ENCODE assay signal across 1 cellular context in the genomic region with DNA sequence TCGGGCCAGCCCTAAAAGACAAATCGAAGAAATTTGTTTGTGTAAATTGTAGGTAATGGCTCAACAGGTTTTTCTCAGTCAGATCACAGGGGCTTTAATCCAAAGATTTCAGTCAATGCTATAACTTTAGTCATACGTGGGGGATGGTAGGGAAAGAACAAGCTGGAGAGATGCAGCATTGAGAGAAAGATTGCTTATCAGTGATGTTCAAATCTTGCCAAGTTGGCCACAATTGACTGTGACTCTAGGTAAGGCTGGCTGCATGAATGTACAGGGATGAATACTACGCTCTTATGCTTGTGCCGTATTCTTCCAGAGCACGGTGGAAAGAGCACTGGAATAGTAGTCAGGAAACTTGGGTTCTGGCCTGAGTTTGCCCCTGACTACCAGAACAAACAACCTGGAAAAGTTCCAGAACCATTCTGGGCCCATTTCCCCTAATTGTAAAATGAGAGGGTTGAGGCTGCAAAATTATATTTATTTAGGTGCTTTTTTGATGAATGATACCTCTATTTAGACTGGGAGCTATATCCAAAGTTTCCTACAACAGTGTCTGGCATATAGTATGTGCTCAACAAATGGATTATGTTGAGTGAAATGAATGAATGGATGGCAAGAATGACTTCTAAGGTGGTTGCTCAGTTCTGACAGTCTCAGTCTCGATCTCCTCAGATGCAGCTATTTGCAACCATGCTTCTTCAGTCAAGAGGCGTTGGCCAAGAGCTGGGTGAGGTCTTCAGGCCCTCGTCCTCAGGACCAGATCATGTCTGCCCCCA.
TF ChIP-seq lines count a peak whose summit lies in the region.

No MANE protein-coding gene starts in this region.

TF ChIP-seq in K562, 482 proteins besides CTCF, POLR2A, EP300 and RAD21:
- TF ChIP-seq ZNF24 (IDR thresholded peaks at IDR 0.05) (peak; percentile 78; the same call in 1 of the 2 replicates), RBBP5 (IDR thresholded peaks at IDR 0.05; ENCODE audit: borderline replicate concordance, insufficient read depth, low read length, poor library complexity, severe bottlenecking) (peak; percentile 15)
- TF ChIP-seq, protein P1, sequence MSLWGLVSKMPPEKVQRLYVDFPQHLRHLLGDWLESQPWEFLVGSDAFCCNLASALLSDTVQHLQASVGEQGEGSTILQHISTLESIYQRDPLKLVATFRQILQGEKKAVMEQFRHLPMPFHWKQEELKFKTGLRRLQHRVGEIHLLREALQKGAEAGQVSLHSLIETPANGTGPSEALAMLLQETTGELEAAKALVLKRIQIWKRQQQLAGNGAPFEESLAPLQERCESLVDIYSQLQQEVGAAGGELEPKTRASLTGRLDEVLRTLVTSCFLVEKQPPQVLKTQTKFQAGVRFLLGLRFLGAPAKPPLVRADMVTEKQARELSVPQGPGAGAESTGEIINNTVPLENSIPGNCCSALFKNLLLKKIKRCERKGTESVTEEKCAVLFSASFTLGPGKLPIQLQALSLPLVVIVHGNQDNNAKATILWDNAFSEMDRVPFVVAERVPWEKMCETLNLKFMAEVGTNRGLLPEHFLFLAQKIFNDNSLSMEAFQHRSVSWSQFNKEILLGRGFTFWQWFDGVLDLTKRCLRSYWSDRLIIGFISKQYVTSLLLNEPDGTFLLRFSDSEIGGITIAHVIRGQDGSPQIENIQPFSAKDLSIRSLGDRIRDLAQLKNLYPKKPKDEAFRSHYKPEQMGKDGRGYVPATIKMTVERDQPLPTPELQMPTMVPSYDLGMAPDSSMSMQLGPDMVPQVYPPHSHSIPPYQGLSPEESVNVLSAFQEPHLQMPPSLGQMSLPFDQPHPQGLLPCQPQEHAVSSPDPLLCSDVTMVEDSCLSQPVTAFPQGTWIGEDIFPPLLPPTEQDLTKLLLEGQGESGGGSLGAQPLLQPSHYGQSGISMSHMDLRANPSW (CRISPR knock-in tag; IDR thresholded peaks at IDR 0.05) = no peak
